Comparison of ENCODE assay signal across 1 cellular context in genomic region chr1:32717503-32717902, GRCh38.
TF ChIP-seq lines count a peak whose summit lies in the region.

No MANE protein-coding gene starts in this region.

TF ChIP-seq in HepG2, 621 proteins besides CTCF, POLR2A, EP300 and RAD21 (continued from another document):
- no peak for TF ChIP-seq HNRNPLL (IDR thresholded peaks at IDR 0.05; ENCODE audit: low read depth, low read length, poor library complexity, severe bottlenecking)
